ENCODE assay signal across 1 cellular context in the genomic region with DNA sequence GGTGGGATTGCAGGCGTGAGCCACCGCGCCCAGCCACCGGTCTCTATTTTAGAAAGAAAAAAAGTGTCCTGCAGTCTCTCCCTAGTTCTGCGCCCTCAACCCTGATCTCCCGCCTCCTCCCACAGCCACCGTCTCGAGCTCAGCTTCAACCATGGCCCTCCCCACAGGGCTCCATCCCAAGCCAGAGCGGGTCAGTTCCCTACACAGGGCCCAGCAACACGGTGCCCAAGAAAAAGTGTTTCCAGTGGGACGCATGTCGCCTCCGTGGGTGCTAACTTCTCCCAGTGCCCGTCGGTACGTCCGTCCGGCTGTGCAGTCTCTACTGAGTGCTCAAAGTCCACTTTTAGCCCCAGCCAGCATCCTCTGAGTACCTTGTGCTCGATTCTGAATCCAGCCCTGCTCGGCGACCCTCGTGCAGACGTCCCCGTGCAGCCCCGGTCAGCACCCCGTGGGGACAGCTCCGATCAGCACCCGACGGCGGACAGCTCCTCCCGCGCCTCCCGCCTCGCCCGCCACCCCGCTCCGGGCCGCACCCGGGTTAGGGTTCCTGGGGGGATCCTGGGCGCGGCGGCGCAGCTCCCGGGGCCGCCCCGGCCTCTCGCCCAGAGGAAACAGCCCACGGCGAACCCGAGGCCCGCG.
TF ChIP-seq lines count a peak whose summit lies in the region.

No MANE protein-coding gene starts in this region.

TF ChIP-seq in HepG2, 621 proteins besides CTCF, POLR2A, EP300 and RAD21 (continued from another document and continues in another):
- TF ChIP-seq, protein P1, sequence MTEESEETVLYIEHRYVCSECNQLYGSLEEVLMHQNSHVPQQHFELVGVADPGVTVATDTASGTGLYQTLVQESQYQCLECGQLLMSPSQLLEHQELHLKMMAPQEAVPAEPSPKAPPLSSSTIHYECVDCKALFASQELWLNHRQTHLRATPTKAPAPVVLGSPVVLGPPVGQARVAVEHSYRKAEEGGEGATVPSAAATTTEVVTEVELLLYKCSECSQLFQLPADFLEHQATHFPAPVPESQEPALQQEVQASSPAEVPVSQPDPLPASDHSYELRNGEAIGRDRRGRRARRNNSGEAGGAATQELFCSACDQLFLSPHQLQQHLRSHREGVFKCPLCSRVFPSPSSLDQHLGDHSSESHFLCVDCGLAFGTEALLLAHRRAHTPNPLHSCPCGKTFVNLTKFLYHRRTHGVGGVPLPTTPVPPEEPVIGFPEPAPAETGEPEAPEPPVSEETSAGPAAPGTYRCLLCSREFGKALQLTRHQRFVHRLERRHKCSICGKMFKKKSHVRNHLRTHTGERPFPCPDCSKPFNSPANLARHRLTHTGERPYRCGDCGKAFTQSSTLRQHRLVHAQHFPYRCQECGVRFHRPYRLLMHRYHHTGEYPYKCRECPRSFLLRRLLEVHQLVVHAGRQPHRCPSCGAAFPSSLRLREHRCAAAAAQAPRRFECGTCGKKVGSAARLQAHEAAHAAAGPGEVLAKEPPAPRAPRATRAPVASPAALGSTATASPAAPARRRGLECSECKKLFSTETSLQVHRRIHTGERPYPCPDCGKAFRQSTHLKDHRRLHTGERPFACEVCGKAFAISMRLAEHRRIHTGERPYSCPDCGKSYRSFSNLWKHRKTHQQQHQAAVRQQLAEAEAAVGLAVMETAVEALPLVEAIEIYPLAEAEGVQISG (CRISPR knock-in tag; IDR thresholded peaks at IDR 0.05) = peak; percentile 94
- TF ChIP-seq KAT8 (CRISPR knock-in tag; IDR thresholded peaks at IDR 0.05) (peak; percentile 78; the same call in 1 of the 2 replicates), SOX6 (IDR thresholded peaks at IDR 0.05) (no peak), SOX6 (CRISPR knock-in tag; IDR thresholded peaks at IDR 0.05) (no peak), ATRX (CRISPR knock-in tag; IDR thresholded peaks at IDR 0.05; ENCODE audit: borderline replicate concordance) (peak; percentile 59; the same call in 1 of the 2 replicates), ZNF350 (CRISPR knock-in tag; IDR thresholded peaks at IDR 0.05; ENCODE audit: borderline replicate concordance, low read depth) (peak; percentile 71), ZBTB49 (CRISPR knock-in tag; IDR thresholded peaks at IDR 0.05; ENCODE audit: borderline replicate concordance) (peak; percentile 99), HDAC1 (CRISPR knock-in tag; IDR thresholded peaks at IDR 0.05) (peak; percentile 99), MAZ (IDR thresholded peaks at IDR 0.05; ENCODE audit: borderline replicate concordance, low read depth, low read length) (peak; percentile 36; the same call in 1 of the 2 replicates), MAZ (CRISPR knock-in tag; IDR thresholded peaks at IDR 0.05; ENCODE audit: low read depth) (peak; percentile 94), ZNF160 (CRISPR knock-in tag; IDR thresholded peaks at IDR 0.05) (peak; percentile 97), KLF9 (CRISPR knock-in tag; IDR thresholded peaks at IDR 0.05; ENCODE audit: low read depth) (peak; percentile 79; the same call in 1 of the 2 replicates), ZNF781 (CRISPR knock-in tag; IDR thresholded peaks at IDR 0.05; ENCODE audit: borderline replicate concordance, not compliant biosample characterization) (peak; percentile 97), ZBTB14 (CRISPR knock-in tag; IDR thresholded peaks at IDR 0.05) (peak; percentile 64), NCOA5 (CRISPR knock-in tag; IDR thresholded peaks at IDR 0.05) (peak; percentile 92), LCORL (IDR thresholded peaks at IDR 0.05) (no peak), LCORL (CRISPR knock-in tag; IDR thresholded peaks at IDR 0.05) (peak; percentile 41; the same call in 1 of the 2 replicates), ZEB1 (IDR thresholded peaks at IDR 0.05; ENCODE audit: insufficient replicate concordance, low read depth) (no peak), AHR (CRISPR knock-in tag; IDR thresholded peaks at IDR 0.05) (peak; percentile 100; the same call in 1 of the 2 replicates), MTA1 (CRISPR knock-in tag; IDR thresholded peaks at IDR 0.05; ENCODE audit: borderline replicate concordance) (peak; percentile 74; the same call in 1 of the 2 replicates), HNF4G (IDR thresholded peaks at IDR 0.05; ENCODE audit: borderline replicate concordance, low read depth, low read length) (no peak), HNF4G (CRISPR knock-in tag; IDR thresholded peaks at IDR 0.05; ENCODE audit: borderline replicate concordance, low read depth) (peak; percentile 42; the same call in 1 of the 2 replicates), FOXM1 (CRISPR knock-in tag; IDR thresholded peaks at IDR 0.05) (peak; percentile 97), CSRNP1 (CRISPR knock-in tag; IDR thresholded peaks at IDR 0.05) (peak; percentile 96), KMT2A (CRISPR knock-in tag; IDR thresholded peaks at IDR 0.05) (peak; percentile 89), ZNF558 (CRISPR knock-in tag; IDR thresholded peaks at IDR 0.05; ENCODE audit: borderline replicate concordance) (peak; percentile 98; the same call in 1 of the 2 replicates), ZNF460 (CRISPR knock-in tag; IDR thresholded peaks at IDR 0.05; ENCODE audit: borderline replicate concordance) (no peak), NFKB2 (CRISPR knock-in tag; IDR thresholded peaks at IDR 0.05; ENCODE audit: borderline replicate concordance) (peak; percentile 100), ZNF530 (CRISPR knock-in tag; IDR thresholded peaks at IDR 0.05; ENCODE audit: low read depth) (peak; percentile 98), U2AF1 (optimal IDR thresholded peaks at IDR 0.05; ENCODE audit: low read depth, low read length) (no peak), TRIM24 (CRISPR knock-in tag; IDR thresholded peaks at IDR 0.05) (no peak), MTA3 (CRISPR knock-in tag; IDR thresholded peaks at IDR 0.05) (peak; percentile 95), ZNF331 (CRISPR knock-in tag; IDR thresholded peaks at IDR 0.05) (peak; percentile 98), DDIT3 (CRISPR knock-in tag; IDR thresholded peaks at IDR 0.05) (peak; percentile 84; the same call in 1 of the 2 replicates), PCBP1 (IDR thresholded peaks at IDR 0.05; ENCODE audit: borderline replicate concordance, low read depth, low read length) (no peak), NFRKB (IDR thresholded peaks at IDR 0.05) (no peak), ETS1 (CRISPR knock-in tag; IDR thresholded peaks at IDR 0.05) (peak; percentile 99), ZNF556 (CRISPR knock-in tag; IDR thresholded peaks at IDR 0.05; ENCODE audit: borderline replicate concordance) (0 out of 2 replicates have a peak, but pooled peaks have one; percentile 65), PHF20 (CRISPR knock-in tag; IDR thresholded peaks at IDR 0.05) (peak; percentile 65), ZNF891 (CRISPR knock-in tag; IDR thresholded peaks at IDR 0.05) (peak; percentile 93; the same call in 1 of the 2 replicates)
- TF ChIP-seq, protein P2, sequence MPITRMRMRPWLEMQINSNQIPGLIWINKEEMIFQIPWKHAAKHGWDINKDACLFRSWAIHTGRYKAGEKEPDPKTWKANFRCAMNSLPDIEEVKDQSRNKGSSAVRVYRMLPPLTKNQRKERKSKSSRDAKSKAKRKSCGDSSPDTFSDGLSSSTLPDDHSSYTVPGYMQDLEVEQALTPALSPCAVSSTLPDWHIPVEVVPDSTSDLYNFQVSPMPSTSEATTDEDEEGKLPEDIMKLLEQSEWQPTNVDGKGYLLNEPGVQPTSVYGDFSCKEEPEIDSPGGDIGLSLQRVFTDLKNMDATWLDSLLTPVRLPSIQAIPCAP (CRISPR knock-in tag; IDR thresholded peaks at IDR 0.05; ENCODE audit: low read depth) = peak; percentile 91
- TF ChIP-seq, protein P3, sequence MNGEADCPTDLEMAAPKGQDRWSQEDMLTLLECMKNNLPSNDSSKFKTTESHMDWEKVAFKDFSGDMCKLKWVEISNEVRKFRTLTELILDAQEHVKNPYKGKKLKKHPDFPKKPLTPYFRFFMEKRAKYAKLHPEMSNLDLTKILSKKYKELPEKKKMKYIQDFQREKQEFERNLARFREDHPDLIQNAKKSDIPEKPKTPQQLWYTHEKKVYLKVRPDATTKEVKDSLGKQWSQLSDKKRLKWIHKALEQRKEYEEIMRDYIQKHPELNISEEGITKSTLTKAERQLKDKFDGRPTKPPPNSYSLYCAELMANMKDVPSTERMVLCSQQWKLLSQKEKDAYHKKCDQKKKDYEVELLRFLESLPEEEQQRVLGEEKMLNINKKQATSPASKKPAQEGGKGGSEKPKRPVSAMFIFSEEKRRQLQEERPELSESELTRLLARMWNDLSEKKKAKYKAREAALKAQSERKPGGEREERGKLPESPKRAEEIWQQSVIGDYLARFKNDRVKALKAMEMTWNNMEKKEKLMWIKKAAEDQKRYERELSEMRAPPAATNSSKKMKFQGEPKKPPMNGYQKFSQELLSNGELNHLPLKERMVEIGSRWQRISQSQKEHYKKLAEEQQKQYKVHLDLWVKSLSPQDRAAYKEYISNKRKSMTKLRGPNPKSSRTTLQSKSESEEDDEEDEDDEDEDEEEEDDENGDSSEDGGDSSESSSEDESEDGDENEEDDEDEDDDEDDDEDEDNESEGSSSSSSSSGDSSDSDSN (CRISPR knock-in tag; IDR thresholded peaks at IDR 0.05) = peak; percentile 77; the same call in 1 of the 2 replicates
- TF ChIP-seq, protein P4, sequence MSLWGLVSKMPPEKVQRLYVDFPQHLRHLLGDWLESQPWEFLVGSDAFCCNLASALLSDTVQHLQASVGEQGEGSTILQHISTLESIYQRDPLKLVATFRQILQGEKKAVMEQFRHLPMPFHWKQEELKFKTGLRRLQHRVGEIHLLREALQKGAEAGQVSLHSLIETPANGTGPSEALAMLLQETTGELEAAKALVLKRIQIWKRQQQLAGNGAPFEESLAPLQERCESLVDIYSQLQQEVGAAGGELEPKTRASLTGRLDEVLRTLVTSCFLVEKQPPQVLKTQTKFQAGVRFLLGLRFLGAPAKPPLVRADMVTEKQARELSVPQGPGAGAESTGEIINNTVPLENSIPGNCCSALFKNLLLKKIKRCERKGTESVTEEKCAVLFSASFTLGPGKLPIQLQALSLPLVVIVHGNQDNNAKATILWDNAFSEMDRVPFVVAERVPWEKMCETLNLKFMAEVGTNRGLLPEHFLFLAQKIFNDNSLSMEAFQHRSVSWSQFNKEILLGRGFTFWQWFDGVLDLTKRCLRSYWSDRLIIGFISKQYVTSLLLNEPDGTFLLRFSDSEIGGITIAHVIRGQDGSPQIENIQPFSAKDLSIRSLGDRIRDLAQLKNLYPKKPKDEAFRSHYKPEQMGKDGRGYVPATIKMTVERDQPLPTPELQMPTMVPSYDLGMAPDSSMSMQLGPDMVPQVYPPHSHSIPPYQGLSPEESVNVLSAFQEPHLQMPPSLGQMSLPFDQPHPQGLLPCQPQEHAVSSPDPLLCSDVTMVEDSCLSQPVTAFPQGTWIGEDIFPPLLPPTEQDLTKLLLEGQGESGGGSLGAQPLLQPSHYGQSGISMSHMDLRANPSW (CRISPR knock-in tag; IDR thresholded peaks at IDR 0.05; ENCODE audit: borderline replicate concordance) = no peak
